Comparison of ENCODE assay signal across 1 cellular context in the genomic region with DNA sequence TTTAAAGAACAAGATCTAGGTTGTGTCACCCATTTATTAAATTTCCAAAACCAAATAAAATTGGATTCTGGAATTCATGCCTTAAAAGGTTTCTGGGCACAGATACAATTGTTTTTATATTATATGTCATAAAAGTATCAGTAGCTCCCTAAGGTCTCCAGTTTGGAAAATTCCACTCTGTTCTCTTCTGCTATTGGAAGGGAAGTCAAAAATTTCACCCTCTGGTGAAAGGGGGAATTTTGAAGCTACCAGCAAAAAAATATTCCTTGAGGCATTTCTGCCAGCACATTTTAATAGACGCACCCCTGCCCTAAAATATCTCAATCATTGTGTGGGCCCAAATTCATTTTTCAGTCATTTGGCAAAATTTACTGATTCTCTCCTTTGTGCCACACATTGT.
TF ChIP-seq lines count a peak whose summit lies in the region.

No MANE protein-coding gene starts in this region.

TF ChIP-seq in HCT116, 20 proteins besides CTCF, POLR2A, EP300 and RAD21 (continued from another document):
- TF ChIP-seq, protein P1, sequence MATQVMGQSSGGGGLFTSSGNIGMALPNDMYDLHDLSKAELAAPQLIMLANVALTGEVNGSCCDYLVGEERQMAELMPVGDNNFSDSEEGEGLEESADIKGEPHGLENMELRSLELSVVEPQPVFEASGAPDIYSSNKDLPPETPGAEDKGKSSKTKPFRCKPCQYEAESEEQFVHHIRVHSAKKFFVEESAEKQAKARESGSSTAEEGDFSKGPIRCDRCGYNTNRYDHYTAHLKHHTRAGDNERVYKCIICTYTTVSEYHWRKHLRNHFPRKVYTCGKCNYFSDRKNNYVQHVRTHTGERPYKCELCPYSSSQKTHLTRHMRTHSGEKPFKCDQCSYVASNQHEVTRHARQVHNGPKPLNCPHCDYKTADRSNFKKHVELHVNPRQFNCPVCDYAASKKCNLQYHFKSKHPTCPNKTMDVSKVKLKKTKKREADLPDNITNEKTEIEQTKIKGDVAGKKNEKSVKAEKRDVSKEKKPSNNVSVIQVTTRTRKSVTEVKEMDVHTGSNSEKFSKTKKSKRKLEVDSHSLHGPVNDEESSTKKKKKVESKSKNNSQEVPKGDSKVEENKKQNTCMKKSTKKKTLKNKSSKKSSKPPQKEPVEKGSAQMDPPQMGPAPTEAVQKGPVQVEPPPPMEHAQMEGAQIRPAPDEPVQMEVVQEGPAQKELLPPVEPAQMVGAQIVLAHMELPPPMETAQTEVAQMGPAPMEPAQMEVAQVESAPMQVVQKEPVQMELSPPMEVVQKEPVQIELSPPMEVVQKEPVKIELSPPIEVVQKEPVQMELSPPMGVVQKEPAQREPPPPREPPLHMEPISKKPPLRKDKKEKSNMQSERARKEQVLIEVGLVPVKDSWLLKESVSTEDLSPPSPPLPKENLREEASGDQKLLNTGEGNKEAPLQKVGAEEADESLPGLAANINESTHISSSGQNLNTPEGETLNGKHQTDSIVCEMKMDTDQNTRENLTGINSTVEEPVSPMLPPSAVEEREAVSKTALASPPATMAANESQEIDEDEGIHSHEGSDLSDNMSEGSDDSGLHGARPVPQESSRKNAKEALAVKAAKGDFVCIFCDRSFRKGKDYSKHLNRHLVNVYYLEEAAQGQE (IDR thresholded peaks at IDR 0.05; ENCODE audit: low read depth) = no peak
- TF ChIP-seq YY1 (IDR thresholded peaks at IDR 0.05; ENCODE audit: extremely low read depth, insufficient replicate concordance, low read depth, low read length) = no peak
- no peak for TF ChIP-seq MAX (IDR thresholded peaks at IDR 0.05)
TF ChIP-seq in HCT116: peak in this region for 0.
